20 cellular contexts compared by ENCODE assay signal in genomic region chr14:93520053-93520607, GRCh38.
"Had no signal": no experiment of that assay in that cellular context is flagged by ENCODE, and none has a peak within 500 bp of the region (broad histone marks: within the 10 kb centered on the region; RNA-seq: fewer than 3 reads in every experiment).

No MANE protein-coding gene starts in this region.

- DNase-seq: activated CD4-positive, alpha-beta T cell treated with anti-CD3 and anti-CD28 coated beads for 48 hours; activated CD8-positive, alpha-beta T cell treated with anti-CD3 and anti-CD28 coated beads, Interleukin-2, amount 10 ng/mL, durations not matched to agents 7 days and 5 days; activated naive CD4-positive, alpha-beta T cell; activated naive CD8-positive, alpha-beta T cell treated with anti-CD3 and anti-CD28 coated beads, Interleukin-2, amount 50 U/mL, for 24 hours; foreskin melanocyte; heart left ventricle; islet precursor cell; mammary epithelial cell; mucosa of descending colon; naive thymus-derived CD8-positive, alpha-beta T cell; posterior cingulate gyrus; small intestine; T1000; transverse colon had no signal

- H3K4me1 ChIP-seq: ascending aorta, heart left ventricle, right atrium auricular region, transverse colon had no signal

- FAIRE-seq: bronchial epithelial cell, small intestine had no signal

- H3K27me3 ChIP-seq: ascending aorta, heart left ventricle, right atrium auricular region, transverse colon had no signal

- H3K36me3 ChIP-seq: ascending aorta, heart left ventricle, neutrophil, right atrium auricular region, transverse colon had no signal

- ATAC-seq: activated CD8-positive, alpha-beta T cell treated with anti-CD3 and anti-CD28 coated beads, Interleukin-2, amount 10 ng/mL, durations not matched to agents 7 days and 5 days; activated naive CD8-positive, alpha-beta T cell treated with anti-CD3 and anti-CD28 coated beads, Interleukin-2, amount 50 U/mL, for 24 hours; heart left ventricle; left lobe of liver; mucosa of descending colon; naive thymus-derived CD8-positive, alpha-beta T cell; stimulated activated memory B cell treated with anti-CD40 and anti-IgM and Interleukin-4, amounts not matched to agents 10 μg/mL and 1 μg/mL and 100 μg/mL, for 72 hours had no signal

- H3K4me3 ChIP-seq: ascending aorta, heart left ventricle, mucosa of descending colon, right atrium auricular region, transverse colon had no signal

- H3K27ac ChIP-seq: ascending aorta, heart left ventricle, neutrophil, right atrium auricular region, transverse colon had no signal
